ENCODE assay signal across 1 cellular context in genomic region chr15:36748743-36749142, GRCh38.
TF ChIP-seq lines count a peak whose summit lies in the region.

No MANE protein-coding gene starts in this region.

TF ChIP-seq in GM23338, 12 proteins besides CTCF, POLR2A, EP300 and RAD21 (continued from another document):
- no peak for TF ChIP-seq ZNF462 (CRISPR knock-in tag; IDR thresholded peaks at IDR 0.05)
- no peak for TF ChIP-seq REST (IDR thresholded peaks at IDR 0.05; ENCODE audit: unreplicated experiment)
- no peak for TF ChIP-seq EZH2 (IDR thresholded peaks at IDR 0.05; ENCODE audit: low read depth, unreplicated experiment)
- no peak for TF ChIP-seq POLR2AphosphoS5 (IDR thresholded peaks at IDR 0.05; ENCODE audit: low read depth)
- no peak for TF ChIP-seq ZNF331 (CRISPR knock-in tag; IDR thresholded peaks at IDR 0.05; ENCODE audit: low read depth)
